In genomic region chr15:87618203-87618725, GRCh38 we compare ENCODE assay signal across 22 cellular contexts.
DNase-seq lines count a peak whose midpoint lies in the region; ATAC-seq and TF ChIP-seq lines count a peak whose summit lies in the region.
"Had no signal": no experiment of that assay in that cellular context is flagged by ENCODE, and none has a peak within 500 bp of the region (broad histone marks: within the 10 kb centered on the region; RNA-seq: fewer than 3 reads in every experiment).

No MANE protein-coding gene starts in this region.

- no peaks in the 10 kb centered on the region for H3K36me3 ChIP-seq in right atrium auricular region
- H3K36me3 ChIP-seq in osteoblast (ENCODE audit: insufficient read depth, low read length) = no peaks in the 10 kb centered on the region
- H3K36me3 ChIP-seq in aorta (ENCODE audit: control insufficient read depth in 1 of 2, insufficient read depth in 2 of 2, low read length in 1 of 2) = no peaks in the 10 kb centered on the region
- H3K36me3 ChIP-seq: BLaER1 treated with 17β-estradiol and CSF1 and Interleukin-3, amounts not matched to agents 10 nM and 100 nM; upper lobe of right lung had no signal

- H3K4me3 Mint-ChIP-seq in activated naive CD4-positive, alpha-beta T cell treated with anti-CD3 and anti-CD28 coated beads for 36 hours = no peak overlapping the region
- H3K4me3 Mint-ChIP-seq: activated CD8-positive, alpha-beta T cell treated with anti-CD3 and anti-CD28 coated beads, Interleukin-2, amount 10 ng/mL, durations not matched to agents 7 days and 5 days; activated naive CD4-positive, alpha-beta T cell treated with anti-CD3 and anti-CD28 coated beads, Interleukin-2, amount 10 ng/mL, durations not matched to agents 7 days and 5 days; stimulated activated naive CD8-positive, alpha-beta T cell treated with anti-CD3 and anti-CD28 coated beads, Interleukin-15, amount 100 ng/mL, for 72 hours had no signal

- H3K4me3 ChIP-seq in right atrium auricular region = no peak overlapping the region
- no peak overlapping the region for H3K4me3 ChIP-seq in cardiac fibroblast (replicated peaks in 1 of 2; ENCODE audit: low read depth in 2 of 2, low read length in 2 of 2)
- H3K4me3 ChIP-seq in osteoblast (ENCODE audit: insufficient read depth, low read length) = no peak overlapping the region
- H3K4me3 ChIP-seq in aorta (ENCODE audit: low read length in 2 of 2) = no peak overlapping the region
- H3K4me3 ChIP-seq: BLaER1 treated with 17β-estradiol and CSF1 and Interleukin-3, amounts not matched to agents 10 nM and 100 nM; upper lobe of right lung had no signal

- no peak overlapping the region for H2AFZ ChIP-seq in osteoblast (ENCODE audit: low read length)

- H3K36me3 Mint-ChIP-seq in activated naive CD4-positive, alpha-beta T cell treated with anti-CD3 and anti-CD28 coated beads for 36 hours (ENCODE audit: low read depth) = no peaks in the 10 kb centered on the region
- H3K36me3 Mint-ChIP-seq: activated naive CD4-positive, alpha-beta T cell treated with anti-CD3 and anti-CD28 coated beads, Interleukin-2, amount 10 ng/mL, durations not matched to agents 7 days and 5 days had no signal

- DNase-seq in right atrium auricular region (ENCODE audit: low spot score) = no peak
- no peak for DNase-seq in Right ventricle myocardium superior
- peak; percentile 41 to 59 for DNase-seq in cardiac fibroblast (ENCODE audit: low read depth in 2 of 2)
- no peak for DNase-seq in osteoblast (ENCODE audit: insufficient read length, low spot score, missing footprints)
- DNase-seq in aorta = no peak
- no peak for DNase-seq in medulla oblongata (ENCODE audit: extremely low spot score)
- no peak for DNase-seq in NCI-H1048 (lab: John Stamatoyannopoulos, UW)
- no peak for DNase-seq in activated naive CD4-positive, alpha-beta T cell treated with anti-CD3 and anti-CD28 coated beads for 36 hours
- DNase-seq: activated CD8-positive, alpha-beta T cell treated with anti-CD3 and anti-CD28 coated beads, Interleukin-2, amount 10 ng/mL, durations not matched to agents 7 days and 5 days; activated naive CD4-positive, alpha-beta T cell treated with anti-CD3 and anti-CD28 coated beads, Interleukin-2, amount 10 ng/mL, durations not matched to agents 7 days and 5 days; anterior cingulate cortex; Calu3; effector CD4-positive, alpha-beta T cell; erythroblast; NCI-H187; NCI-H69; SHP77; stimulated activated CD4-positive, alpha-beta T cell treated with anti-CD3 and anti-CD28 coated beads, Interleukin-12 subunit alpha, Interleukin-12 subunit beta, amount 100 ng/mL, for 4 hours; stimulated activated naive CD8-positive, alpha-beta T cell treated with anti-CD3 and anti-CD28 coated beads, Interleukin-15, amount 100 ng/mL, for 72 hours; upper lobe of right lung had no signal

- H3K9me3 ChIP-seq in right atrium auricular region = no peaks in the 10 kb centered on the region
- H3K9me3 ChIP-seq in osteoblast (ENCODE audit: low read depth, low read length) = no peaks in the 10 kb centered on the region
- no peaks in the 10 kb centered on the region for H3K9me3 ChIP-seq in aorta (ENCODE audit: control insufficient read depth, low read length)
- H3K9me3 ChIP-seq: upper lobe of right lung had no signal

- H3K79me2 ChIP-seq in osteoblast (ENCODE audit: insufficient read depth, low read length) = no peaks in the 10 kb centered on the region

- peaks cover 2% of the 10 kb centered on the region for H3K4me1 Mint-ChIP-seq in activated naive CD4-positive, alpha-beta T cell treated with anti-CD3 and anti-CD28 coated beads for 36 hours (ENCODE audit: low read depth)
- H3K4me1 Mint-ChIP-seq: stimulated activated naive CD8-positive, alpha-beta T cell treated with anti-CD3 and anti-CD28 coated beads, Interleukin-15, amount 100 ng/mL, for 72 hours had no signal

- no peak for ATAC-seq in Right ventricle myocardium superior (ENCODE audit: poor library complexity)
- no peak for ATAC-seq in aorta (ENCODE audit: low FRiP score)
- ATAC-seq: activated CD8-positive, alpha-beta T cell treated with anti-CD3 and anti-CD28 coated beads, Interleukin-2, amount 10 ng/mL, durations not matched to agents 7 days and 5 days; stimulated activated naive CD8-positive, alpha-beta T cell treated with anti-CD3 and anti-CD28 coated beads, Interleukin-15, amount 100 ng/mL, for 72 hours; upper lobe of right lung had no signal

- H3K4me2 ChIP-seq in osteoblast (ENCODE audit: insufficient read depth, low read length) = peak overlapping the region; percentile 65
- H3K4me2 ChIP-seq: KMS-11 had no signal

- no peak overlapping the region for H3K27ac Mint-ChIP-seq in activated naive CD4-positive, alpha-beta T cell treated with anti-CD3 and anti-CD28 coated beads for 36 hours
- H3K27ac Mint-ChIP-seq: activated CD8-positive, alpha-beta T cell treated with anti-CD3 and anti-CD28 coated beads, Interleukin-2, amount 10 ng/mL, durations not matched to agents 7 days and 5 days; activated naive CD4-positive, alpha-beta T cell treated with anti-CD3 and anti-CD28 coated beads, Interleukin-2, amount 10 ng/mL, durations not matched to agents 7 days and 5 days; stimulated activated naive CD8-positive, alpha-beta T cell treated with anti-CD3 and anti-CD28 coated beads, Interleukin-15, amount 100 ng/mL, for 72 hours had no signal

- CTCF ChIA-PET in activated naive CD4-positive, alpha-beta T cell treated with anti-CD3 and anti-CD28 coated beads for 36 hours (lab: Charles Lee) = no interaction called here

- H3K27ac ChIP-seq in right atrium auricular region = peak overlapping the region; percentile 18 to 68
- peak overlapping the region; percentile 94 for H3K27ac ChIP-seq in osteoblast (ENCODE audit: low read depth, low read length)
- H3K27ac ChIP-seq in aorta (ENCODE audit: low read depth in 1 of 2, low read length in 2 of 2) = peak overlapping the region; percentile 74 to 93
- H3K27ac ChIP-seq: KMS-11, upper lobe of right lung had no signal

- H3K9me3 Mint-ChIP-seq in activated naive CD4-positive, alpha-beta T cell treated with anti-CD3 and anti-CD28 coated beads for 36 hours = peaks cover 6% of the 10 kb centered on the region

- 30 to 40% methylated on average over 4 of the region's 4 CpGs for WGBS in aorta, 2 donors

- H3K27me3 ChIP-seq in right atrium auricular region (no peaks in the 10 kb centered on the region), osteoblast (ENCODE audit: insufficient read depth, low read length) (no peaks in the 10 kb centered on the region), aorta (ENCODE audit: control insufficient read depth in 1 of 2, insufficient read depth in 2 of 2, low read length in 1 of 2) (no peaks in the 10 kb centered on the region)
- H3K27me3 ChIP-seq: BLaER1 treated with 17β-estradiol and CSF1 and Interleukin-3, amounts not matched to agents 10 nM and 100 nM; upper lobe of right lung had no signal

- TF ChIP-seq CTCF in right atrium auricular region (IDR thresholded peaks at IDR 0.05) (no peak), cardiac fibroblast (IDR thresholded peaks at IDR 0.05; ENCODE audit: low read depth, low read length) (no peak), osteoblast (IDR thresholded peaks at IDR 0.05; ENCODE audit: extremely low read depth, low read depth, low read length) (no peak)

- H3K4me1 ChIP-seq in right atrium auricular region (peaks cover 0 to 9% of the 10 kb centered on the region in 2 donors), osteoblast (ENCODE audit: insufficient read depth, low read length) (peaks cover 14% of the 10 kb centered on the region), aorta (ENCODE audit: control insufficient read depth in 1 of 2, insufficient read depth in 2 of 2, low read length in 2 of 2) (peaks cover 0 to 8% of the 10 kb centered on the region in 2 donors)

- peaks cover 3% of the 10 kb centered on the region for H3K27me3 Mint-ChIP-seq in activated naive CD4-positive, alpha-beta T cell treated with anti-CD3 and anti-CD28 coated beads for 36 hours (ENCODE audit: low read depth)
- H3K27me3 Mint-ChIP-seq: activated naive CD4-positive, alpha-beta T cell treated with anti-CD3 and anti-CD28 coated beads, Interleukin-2, amount 10 ng/mL, durations not matched to agents 7 days and 5 days; stimulated activated naive CD8-positive, alpha-beta T cell treated with anti-CD3 and anti-CD28 coated beads, Interleukin-15, amount 100 ng/mL, for 72 hours had no signal

- no peaks in the 10 kb centered on the region for H4K20me1 ChIP-seq in osteoblast (ENCODE audit: insufficient read depth, low read length)
- H4K20me1 ChIP-seq: BLaER1 treated with 17β-estradiol and CSF1 and Interleukin-3, amounts not matched to agents 10 nM and 100 nM had no signal

- intact Hi-C loops in Right ventricle myocardium superior (cut with DNase I) (no loop called here), aorta (cut with DNase I) (loop anchor here (5.0 to 10.0 kb wide), 3 partner anchors 133 to 629 kb away; no protein-coding TSS in a partner anchor)
- intact Hi-C loops in activated naive CD4-positive, alpha-beta T cell treated with anti-CD3 and anti-CD28 coated beads for 36 hours (cut with micrococcal nuclease) = no loop called here

Comparison
In these comparisons a context has a peak if more than half of its experiments do, and no peak if none do; other contexts are left out.
1. DNase-seq: peak in cardiac fibroblast (2 of 2); none in right atrium auricular region (single experiment), Right ventricle myocardium superior (single experiment), osteoblast (single experiment), aorta (0 of 2), medulla oblongata (single experiment), NCI-H1048 (single experiment) and activated naive CD4-positive, alpha-beta T cell treated with anti-CD3 and anti-CD28 coated beads for 36 hours (single experiment).
2. H3K27ac ChIP-seq: peak in every context shown above with its lines; median percentile 94 in osteoblast; 84 in aorta; 43 in right atrium auricular region.
3. intact Hi-C loops: an anchor here in aorta (5.0 to 10.0 kb wide); none called in Right ventricle myocardium superior and activated naive CD4-positive, alpha-beta T cell treated with anti-CD3 and anti-CD28 coated beads for 36 hours.